11 cellular contexts compared by ENCODE assay signal in genomic region chr11:30107899-30108298, GRCh38.
A peak's percentile ranks its signal among the peaks of the same experiment; 100 is the strongest.
DNase-seq lines count a peak whose midpoint lies in the region; ATAC-seq and TF ChIP-seq lines count a peak whose summit lies in the region.
"Had no signal": no experiment of that assay in that cellular context is flagged by ENCODE, and none has a peak within 500 bp of the region (broad histone marks: within the 10 kb centered on the region; RNA-seq: fewer than 3 reads in every experiment).

No MANE protein-coding gene starts in this region.

- CTCF ChIA-PET in SK-N-SH (lab: Yijun Ruan, JAX), result interaction anchor here (1.2 to 3.3 kb wide), 2 partner anchors 21 to 35 kb away, joined by 3 to 15 read pairs; no protein-coding TSS in a partner anchor

- H3K27ac ChIP-seq in left ventricle myocardium inferior (replicated peaks) (no peak overlapping the region), SK-N-SH (ENCODE audit: low read depth in 2 of 2, low read length in 1 of 2) (no peak overlapping the region), GM23338 (ENCODE audit: low read depth) (no peak overlapping the region)
- H3K27ac ChIP-seq: stomach had no signal

- H3K9me2 ChIP-seq in SK-N-SH, result no peaks in the 10 kb centered on the region
- H3K9me2 ChIP-seq in GM23338 (ENCODE audit: insufficient read depth), result no peaks in the 10 kb centered on the region

- H3K9me3 ChIP-seq in left ventricle myocardium inferior (replicated peaks), result peaks cover 7% of the 10 kb centered on the region
- H3K9me3 ChIP-seq in SK-N-SH, result no peaks in the 10 kb centered on the region
- no peaks in the 10 kb centered on the region for H3K9me3 ChIP-seq in T-helper 17 cell (ENCODE audit: control insufficient read depth, low read length, poor library complexity, severe bottlenecking)
- H3K9me3 ChIP-seq: stomach had no signal

- H3K27me3 ChIP-seq in left ventricle myocardium inferior (ENCODE audit: low read depth) (no peaks in the 10 kb centered on the region), SK-N-SH (ENCODE audit: insufficient read depth) (no peaks in the 10 kb centered on the region; the same call in 1 of the 2 replicates), GM23338 (ENCODE audit: insufficient read depth) (peaks cover 54% of the 10 kb centered on the region)
- H3K27me3 ChIP-seq: stomach had no signal

- H3K9ac ChIP-seq in SK-N-SH, result no peak overlapping the region

- no peak for TF ChIP-seq EP300 in SK-N-SH (IDR thresholded peaks at IDR 0.05; ENCODE audit: borderline replicate concordance in 1 of 2, low read depth in 1 of 2, low read length in 1 of 2)

- H4K20me1 ChIP-seq in SK-N-SH (ENCODE audit: insufficient read depth), result no peaks in the 10 kb centered on the region
- no peaks in the 10 kb centered on the region for H4K20me1 ChIP-seq in GM23338 (replicated peaks; ENCODE audit: insufficient read depth)

- no peaks in the 10 kb centered on the region for H3K36me3 ChIP-seq in left ventricle myocardium inferior
- H3K36me3 ChIP-seq in SK-N-SH (replicated peaks in 1 of 2; ENCODE audit: control insufficient read depth in 1 of 2, insufficient read depth in 2 of 2, low read length in 1 of 2), result no peaks in the 10 kb centered on the region
- no peaks in the 10 kb centered on the region for H3K36me3 ChIP-seq in GM23338 (ENCODE audit: insufficient read depth)
- H3K36me3 ChIP-seq: stomach had no signal

- no peak overlapping the region for H3K27ac Mint-ChIP-seq in GM23338
- H3K27ac Mint-ChIP-seq in T-helper 17 cell, result no peak overlapping the region
- H3K27ac Mint-ChIP-seq: naive thymus-derived CD8-positive, alpha-beta T cell had no signal

- ATAC-seq in left ventricle myocardium superior (peak; percentile 43), GM23338 (no peak), HG03460 (IDR thresholded peaks at IDR 0.05; ENCODE audit: unreplicated experiment) (no peak), T-helper 17 cell (no peak), HG02678 (IDR thresholded peaks at IDR 0.05; ENCODE audit: unreplicated experiment) (no peak)
- ATAC-seq: naive thymus-derived CD8-positive, alpha-beta T cell had no signal

- peaks cover 4% of the 10 kb centered on the region; the same call in 1 of the 3 replicates for H3K9me3 Mint-ChIP-seq in GM23338

- TF ChIP-seq RAD21 in SK-N-SH (IDR thresholded peaks at IDR 0.05; ENCODE audit: low read length), result no peak

- H3K4me3 ChIP-seq in left ventricle myocardium inferior (no peak overlapping the region), SK-N-SH (ENCODE audit: low read depth in 2 of 2, low read length in 1 of 2) (no peak overlapping the region), fibroblast of mammary gland (ENCODE audit: control insufficient read depth, low read depth, low read length) (no peak overlapping the region), GM23338 (no peak overlapping the region)
- H3K4me3 ChIP-seq: stomach had no signal

- H3K4me1 Mint-ChIP-seq in GM23338 (no peaks in the 10 kb centered on the region; the same call in 2 of the 3 replicates), T-helper 17 cell (no peaks in the 10 kb centered on the region)
- H3K4me1 Mint-ChIP-seq: naive thymus-derived CD8-positive, alpha-beta T cell had no signal

- H3F3A ChIP-seq in SK-N-SH (replicated peaks; ENCODE audit: insufficient read depth), result no peaks in the 10 kb centered on the region
- H3F3A ChIP-seq in GM23338 (replicated peaks; ENCODE audit: low read depth), result no peaks in the 10 kb centered on the region

- intact Hi-C loops in left ventricle myocardium superior (cut with micrococcal nuclease), result no loop called here
- intact Hi-C loops in left ventricle myocardium inferior (cut with micrococcal nuclease), result no loop called here

- 8% methylated on average over 2 of the region's 2 CpGs for WGBS in SK-N-SH (ENCODE audit: low lambda C conversion rate)

- H3K4me1 ChIP-seq in left ventricle myocardium inferior (no peaks in the 10 kb centered on the region), SK-N-SH (ENCODE audit: control insufficient read depth in 1 of 2, insufficient read depth in 2 of 2, low read depth in 1 of 2, low read length in 1 of 2) (no peaks in the 10 kb centered on the region), GM23338 (ENCODE audit: insufficient read depth) (no peaks in the 10 kb centered on the region)
- H3K4me1 ChIP-seq: stomach had no signal

- no peak overlapping the region for H3K4me2 ChIP-seq in SK-N-SH
- H3K4me2 ChIP-seq in GM23338, result no peak overlapping the region

- no peaks in the 10 kb centered on the region for H3K36me3 Mint-ChIP-seq in GM23338 (ENCODE audit: low read depth)
- no peaks in the 10 kb centered on the region for H3K36me3 Mint-ChIP-seq in T-helper 17 cell (ENCODE audit: low read depth)
- H3K36me3 Mint-ChIP-seq: naive thymus-derived CD8-positive, alpha-beta T cell had no signal

- POLR2A ChIA-PET in SK-N-SH (lab: Yijun Ruan, JAX), result no interaction called here

- H3K27me3 Mint-ChIP-seq in GM23338 (ENCODE audit: insufficient read depth, low read depth, poor library complexity) (peaks cover 31% of the 10 kb centered on the region), T-helper 17 cell (peaks cover 6% of the 10 kb centered on the region)

- no peak overlapping the region for H2AFZ ChIP-seq in SK-N-SH (ENCODE audit: low read depth)
- H2AFZ ChIP-seq in GM23338, result no peak overlapping the region

- DNase-seq in left ventricle myocardium superior, result no peak
- DNase-seq in left ventricle myocardium inferior, result no peak
- no peak for DNase-seq in SK-N-SH
- peak; percentile 75 for DNase-seq in fibroblast of mammary gland (ENCODE audit: low read depth)
- DNase-seq in GM23338 (ENCODE audit: low spot score), result no peak
- no peak for DNase-seq in T-helper 17 cell
- DNase-seq: naive thymus-derived CD8-positive, alpha-beta T cell; NCI-H774; stomach had no signal

- H3K79me2 ChIP-seq in SK-N-SH (ENCODE audit: insufficient read depth), result no peaks in the 10 kb centered on the region
- no peaks in the 10 kb centered on the region for H3K79me2 ChIP-seq in GM23338 (replicated peaks; ENCODE audit: insufficient read depth)

- no peak overlapping the region for H3K4me3 Mint-ChIP-seq in GM23338
- H3K4me3 Mint-ChIP-seq in T-helper 17 cell, result no peak overlapping the region
- H3K4me3 Mint-ChIP-seq: naive thymus-derived CD8-positive, alpha-beta T cell had no signal

- TF ChIP-seq CTCF in left ventricle myocardium inferior (IDR thresholded peaks at IDR 0.05; ENCODE audit: borderline replicate concordance) (no peak), SK-N-SH (IDR thresholded peaks at IDR 0.05) (no peak), fibroblast of mammary gland (conservative IDR thresholded peaks at IDR 0.05; ENCODE audit: control insufficient read depth, insufficient read depth, low read depth, low read length) (no peak), GM23338 (conservative IDR thresholded peaks at IDR 0.05; ENCODE audit: low read depth in 2 of 2) (no peak)

TF ChIP-seq in SK-N-SH, 30 proteins besides CTCF, POLR2A, EP300 and RAD21 (continues in another document):
- TF ChIP-seq MEF2A (IDR thresholded peaks at IDR 0.05; ENCODE audit: borderline replicate concordance, low read depth) (no peak), FOXM1 (IDR thresholded peaks at IDR 0.05; ENCODE audit: low read depth) (no peak), FOSL2 (IDR thresholded peaks at IDR 0.05; ENCODE audit: borderline replicate concordance, low read depth) (peak; percentile 37; the same call in 1 of the 2 replicates)
- TF ChIP-seq, protein P1, sequence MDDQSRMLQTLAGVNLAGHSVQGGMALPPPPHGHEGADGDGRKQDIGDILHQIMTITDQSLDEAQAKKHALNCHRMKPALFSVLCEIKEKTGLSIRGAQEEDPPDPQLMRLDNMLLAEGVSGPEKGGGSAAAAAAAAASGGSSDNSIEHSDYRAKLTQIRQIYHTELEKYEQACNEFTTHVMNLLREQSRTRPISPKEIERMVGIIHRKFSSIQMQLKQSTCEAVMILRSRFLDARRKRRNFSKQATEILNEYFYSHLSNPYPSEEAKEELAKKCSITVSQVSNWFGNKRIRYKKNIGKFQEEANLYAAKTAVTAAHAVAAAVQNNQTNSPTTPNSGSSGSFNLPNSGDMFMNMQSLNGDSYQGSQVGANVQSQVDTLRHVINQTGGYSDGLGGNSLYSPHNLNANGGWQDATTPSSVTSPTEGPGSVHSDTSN (IDR thresholded peaks at IDR 0.05), result 0 out of 2 replicates have a peak, but pooled peaks have one; percentile 8

TF ChIP-seq in GM23338, 12 proteins besides CTCF, POLR2A, EP300 and RAD21:
- TF ChIP-seq REST (IDR thresholded peaks at IDR 0.05; ENCODE audit: unreplicated experiment) (no peak), JUNB (IDR thresholded peaks at IDR 0.05; ENCODE audit: unreplicated experiment) (no peak), EZH2phosphoT487 (IDR thresholded peaks at IDR 0.05; ENCODE audit: unreplicated experiment) (no peak), ZNF114 (CRISPR knock-in tag; IDR thresholded peaks at IDR 0.05) (no peak), POLR2AphosphoS5 (IDR thresholded peaks at IDR 0.05; ENCODE audit: low read depth) (no peak)
TF ChIP-seq in GM23338: peak in this region for 0.
